ENCODE assay signal across 35 cellular contexts in genomic region chr3:183310936-183311335, GRCh38.
"Had no signal": no experiment of that assay in that cellular context is flagged by ENCODE, and none has a peak within 500 bp of the region (broad histone marks: within the 10 kb centered on the region; RNA-seq: fewer than 3 reads in every experiment).

No MANE protein-coding gene starts in this region.

- H3K36me3 ChIP-seq: ascending aorta had no signal

- H3K4me1 ChIP-seq: ascending aorta had no signal

- H3K27me3 Mint-ChIP-seq: activated B cell treated with CpG ODN at 0.5 μM for 24 hours; activated CD4-positive, alpha-beta memory T cell treated with anti-CD3 and anti-CD28 coated beads, Interleukin-2, amount 10 ng/mL, durations not matched to agents 7 days and 5 days; activated CD4-positive, alpha-beta T cell treated with anti-CD3 and anti-CD28 coated beads, Interleukin-2, amount 10 ng/mL, durations not matched to agents 7 days and 5 days; activated naive CD4-positive, alpha-beta T cell treated with anti-CD3 and anti-CD28 coated beads, Interleukin-2, amount 50 U/mL, for 24 hours; activated naive CD8-positive, alpha-beta T cell; activated naive CD8-positive, alpha-beta T cell treated with anti-CD3 and anti-CD28 coated beads, Interleukin-2, amount 10 ng/mL, durations not matched to agents 7 days and 5 days; activated T-cell treated with anti-CD3 and anti-CD28 coated beads, Interleukin-2, amount 50 U/mL, for 24 hours; brain; central memory CD8-positive, alpha-beta T cell had no signal

- H3K9me3 Mint-ChIP-seq: activated B cell treated with CpG ODN at 0.5 μM for 24 hours; activated CD4-positive, alpha-beta memory T cell treated with anti-CD3 and anti-CD28 coated beads, Interleukin-2, amount 10 ng/mL, durations not matched to agents 7 days and 5 days; activated CD4-positive, alpha-beta T cell treated with anti-CD3 and anti-CD28 coated beads, Interleukin-2, amount 10 ng/mL, durations not matched to agents 7 days and 5 days; activated naive CD4-positive, alpha-beta T cell treated with anti-CD3 and anti-CD28 coated beads, Interleukin-2, amount 10 ng/mL, durations not matched to agents 7 days and 5 days; activated naive CD4-positive, alpha-beta T cell treated with anti-CD3 and anti-CD28 coated beads, Interleukin-2, amount 50 U/mL, for 24 hours; activated naive CD8-positive, alpha-beta T cell treated with anti-CD3 and anti-CD28 coated beads, Interleukin-2, amount 10 ng/mL, durations not matched to agents 7 days and 5 days; activated naive CD8-positive, alpha-beta T cell treated with anti-CD3 and anti-CD28 coated beads, Interleukin-2, amount 50 U/mL, for 24 hours; activated T-cell treated with anti-CD3 and anti-CD28 coated beads, Interleukin-2, amount 50 U/mL, for 24 hours; activated T-helper 2 cell treated with anti-CD3 and anti-CD28 coated beads, Interferon-gamma antibody, Interleukin-2, Interleukin-4, amounts not matched to agents 10 μg/mL and 5 μg/mL and 100 μg/mL, durations not matched to agents 14 hours and 24 hours and 36 hours; central memory CD8-positive, alpha-beta T cell; T-helper 1 cell treated with Interleukin-12 subunit alpha and Interleukin-12 subunit beta and Interleukin-4 antibody, amounts not matched to agents 30 μg/mL and 1 μg/mL, for 36 hours; T-helper 2 cell treated with Interferon-gamma antibody and Interleukin-4, amounts not matched to agents 5 μg/mL and 100 μg/mL, for 36 hours had no signal

- H3K27me3 ChIP-seq: ascending aorta, cardiac muscle cell had no signal

- H3K4me3 ChIP-seq: ascending aorta, cardiac muscle cell had no signal

- ATAC-seq: activated CD8-positive, alpha-beta T cell treated with anti-CD3 and anti-CD28 coated beads, Interleukin-2, amount 10 ng/mL, durations not matched to agents 7 days and 5 days; activated naive CD8-positive, alpha-beta T cell treated with anti-CD3 and anti-CD28 coated beads, Interleukin-2, amount 50 U/mL, for 24 hours had no signal

- H3K36me3 Mint-ChIP-seq: activated naive CD4-positive, alpha-beta T cell treated with anti-CD3 and anti-CD28 coated beads, Interleukin-2, amount 50 U/mL, for 24 hours; activated naive CD8-positive, alpha-beta T cell had no signal

- H3K27ac ChIP-seq: ascending aorta, cardiac muscle cell, VCaP had no signal

- H3K9me3 ChIP-seq: ascending aorta had no signal

- FAIRE-seq: bronchial epithelial cell, TTC549 had no signal

- H3K27ac Mint-ChIP-seq: activated B cell treated with CpG ODN at 0.5 μM for 24 hours; activated CD4-positive, alpha-beta memory T cell treated with anti-CD3 and anti-CD28 coated beads, Interleukin-2, amount 10 ng/mL, durations not matched to agents 7 days and 5 days; activated CD4-positive, alpha-beta T cell treated with anti-CD3 and anti-CD28 coated beads, Interleukin-2, amount 10 ng/mL, durations not matched to agents 7 days and 5 days; activated CD8-positive, alpha-beta T cell treated with anti-CD3 and anti-CD28 coated beads, Interleukin-2, amount 10 ng/mL, durations not matched to agents 7 days and 5 days; activated naive CD4-positive, alpha-beta T cell treated with anti-CD3 and anti-CD28 coated beads, Interleukin-2, amount 10 ng/mL, durations not matched to agents 7 days and 5 days; activated naive CD4-positive, alpha-beta T cell treated with anti-CD3 and anti-CD28 coated beads, Interleukin-2, amount 50 U/mL, for 24 hours; activated naive CD8-positive, alpha-beta T cell treated with anti-CD3 and anti-CD28 coated beads, Interleukin-2, amount 10 ng/mL, durations not matched to agents 7 days and 5 days; activated naive CD8-positive, alpha-beta T cell treated with anti-CD3 and anti-CD28 coated beads, Interleukin-2, amount 50 U/mL, for 24 hours; activated T-cell treated with anti-CD3 and anti-CD28 coated beads, Interleukin-2, amount 50 U/mL, for 24 hours; activated T-helper 2 cell treated with anti-CD3 and anti-CD28 coated beads, Interferon-gamma antibody, Interleukin-2, Interleukin-4, amounts not matched to agents 10 μg/mL and 5 μg/mL and 100 μg/mL, durations not matched to agents 14 hours and 24 hours and 36 hours; brain; T-helper 1 cell treated with Interleukin-12 subunit alpha and Interleukin-12 subunit beta and Interleukin-4 antibody, amounts not matched to agents 30 μg/mL and 1 μg/mL, for 36 hours; T-helper 2 cell treated with Interferon-gamma antibody and Interleukin-4, amounts not matched to agents 5 μg/mL and 100 μg/mL, for 36 hours had no signal

- H3K4me1 Mint-ChIP-seq: central memory CD8-positive, alpha-beta T cell had no signal

- H3K4me3 Mint-ChIP-seq: activated B cell treated with CpG ODN at 0.5 μM for 24 hours; activated CD4-positive, alpha-beta memory T cell treated with anti-CD3 and anti-CD28 coated beads, Interleukin-2, amount 10 ng/mL, durations not matched to agents 7 days and 5 days; activated CD4-positive, alpha-beta T cell treated with anti-CD3 and anti-CD28 coated beads, Interleukin-2, amount 10 ng/mL, durations not matched to agents 7 days and 5 days; activated CD8-positive, alpha-beta T cell treated with anti-CD3 and anti-CD28 coated beads, Interleukin-2, amount 10 ng/mL, durations not matched to agents 7 days and 5 days; activated naive CD4-positive, alpha-beta T cell treated with anti-CD3 and anti-CD28 coated beads, Interleukin-2, amount 10 ng/mL, durations not matched to agents 7 days and 5 days; activated naive CD4-positive, alpha-beta T cell treated with anti-CD3 and anti-CD28 coated beads, Interleukin-2, amount 50 U/mL, for 24 hours; activated naive CD8-positive, alpha-beta T cell; activated naive CD8-positive, alpha-beta T cell treated with anti-CD3 and anti-CD28 coated beads, Interleukin-2, amount 10 ng/mL, durations not matched to agents 7 days and 5 days; activated naive CD8-positive, alpha-beta T cell treated with anti-CD3 and anti-CD28 coated beads, Interleukin-2, amount 50 U/mL, for 24 hours; activated T-cell treated with anti-CD3 and anti-CD28 coated beads, Interleukin-2, amount 50 U/mL, for 24 hours; brain; central memory CD8-positive, alpha-beta T cell; T-helper 1 cell treated with Interleukin-12 subunit alpha and Interleukin-12 subunit beta and Interleukin-4 antibody, amounts not matched to agents 30 μg/mL and 1 μg/mL, for 36 hours; T-helper 2 cell treated with Interferon-gamma antibody and Interleukin-4, amounts not matched to agents 5 μg/mL and 100 μg/mL, for 36 hours had no signal

- DNase-seq: activated B cell treated with CpG ODN at 0.5 μM for 24 hours; activated CD4-positive, alpha-beta memory T cell treated with anti-CD3 and anti-CD28 coated beads, Interleukin-2, amount 10 ng/mL, durations not matched to agents 7 days and 5 days; activated CD4-positive, alpha-beta T cell treated with anti-CD3 and anti-CD28 coated beads for 4 hours; activated CD4-positive, alpha-beta T cell treated with anti-CD3 and anti-CD28 coated beads, Interleukin-2, amount 10 ng/mL, durations not matched to agents 7 days and 5 days; activated CD4-positive, alpha-beta T cell treated with anti-CD3 and anti-CD28 coated beads, Interleukin-2, amount 50 U/mL, for 48 hours; activated CD4-positive, CD25-positive, alpha-beta regulatory T cell treated with anti-CD3 and anti-CD28 coated beads, Interleukin-2, amount 50 U/mL, for 72 hours; activated CD8-positive, alpha-beta memory T cell treated with anti-CD3 and anti-CD28 coated beads, Interleukin-2, amount 50 U/mL, for 48 hours; activated CD8-positive, alpha-beta T cell treated with anti-CD3 and anti-CD28 coated beads, Interleukin-2, amount 10 ng/mL, durations not matched to agents 7 days and 5 days; activated effector memory CD4-positive, alpha-beta T cell treated with Interleukin-2 at 50 U/mL for 16 hours; activated gamma-delta T cell; activated naive CD4-positive, alpha-beta T cell treated with anti-CD3 and anti-CD28 coated beads, Interleukin-2, amount 10 ng/mL, durations not matched to agents 7 days and 5 days; activated naive CD4-positive, alpha-beta T cell treated with Interleukin-2 at 50 U/mL for 16 hours; activated naive CD8-positive, alpha-beta T cell treated with anti-CD3 and anti-CD28 coated beads, Interleukin-2, amount 10 ng/mL, durations not matched to agents 7 days and 5 days; activated naive CD8-positive, alpha-beta T cell treated with anti-CD3 and anti-CD28 coated beads, Interleukin-2, amount 50 U/mL, for 24 hours; activated T-cell treated with anti-CD3 and anti-CD28 coated beads, Interleukin-2, amount 50 U/mL, for 24 hours; activated T-cell treated with anti-CD3 and anti-CD28 coated beads, Interleukin-2, amount 50 U/mL, for 48 hours; amygdala; anterior cingulate cortex; caudate nucleus; cerebellar nuclear complex; T-helper 1 cell; T-helper 2 cell; T-helper 9 cell had no signal
